8 cellular contexts compared by ENCODE assay signal in the genomic region with DNA sequence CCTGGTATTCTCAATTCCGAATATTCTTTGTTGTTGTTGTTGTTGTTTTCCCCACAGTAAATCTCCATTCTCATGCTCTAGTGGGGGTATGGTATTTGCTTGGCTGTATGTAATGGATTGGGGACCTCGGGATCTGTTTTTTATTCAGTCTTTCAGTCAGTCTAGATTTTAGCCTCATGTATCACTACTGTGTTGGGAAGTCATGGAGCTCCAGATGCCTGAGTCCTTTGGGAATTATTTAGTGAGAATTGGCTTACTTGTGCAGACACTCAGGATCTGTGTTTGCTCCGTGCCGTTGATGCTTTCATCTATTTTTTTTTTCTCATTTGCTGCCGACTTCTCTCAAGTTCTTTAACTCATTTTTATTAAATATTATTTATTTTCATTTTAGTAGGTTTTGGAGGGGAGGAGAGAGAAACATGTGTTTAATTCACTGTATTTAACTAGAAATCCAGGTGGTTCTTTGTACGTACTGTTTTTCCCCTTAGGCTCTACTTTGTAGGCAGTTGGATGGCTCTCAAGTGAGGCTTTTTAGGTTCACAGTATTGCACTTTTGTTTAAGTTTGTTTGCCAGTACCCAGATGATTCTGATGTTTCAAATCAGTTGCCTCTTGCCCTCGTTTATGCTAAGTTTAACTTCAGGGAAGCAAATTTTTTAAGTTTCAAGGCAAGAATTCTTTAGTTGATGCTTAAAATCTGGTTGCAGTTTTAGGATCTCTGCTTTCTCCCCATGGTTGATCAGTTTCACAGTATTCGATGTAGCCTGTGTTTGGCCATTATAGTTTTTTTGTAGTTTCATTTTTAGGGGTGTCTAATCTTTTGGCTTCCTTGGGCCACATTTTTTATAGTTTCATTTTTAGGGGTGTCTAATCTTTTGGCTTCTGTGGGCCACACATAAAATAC. TPM values are rescaled to one million over a fixed set of nuclear protein-coding genes. Genes with fewer than 3 reads are reported as not detected.
DNase-seq lines count a peak whose midpoint lies in the region; ATAC-seq and TF ChIP-seq lines count a peak whose summit lies in the region.

No MANE protein-coding gene starts in this region.

- no peaks in the 10 kb centered on the region for H3K9me3 ChIP-seq in DOHH2 (ENCODE audit: control insufficient read depth, insufficient read depth, low read length)

- intact Hi-C loops in dorsolateral prefrontal cortex (cut with DNase I): no loop called here

- no peak for ATAC-seq in HG03108 (IDR thresholded peaks at IDR 0.05; ENCODE audit: unreplicated experiment)
- no peak for ATAC-seq in GM21526 (IDR thresholded peaks at IDR 0.05; ENCODE audit: low FRiP score, unreplicated experiment)
- ATAC-seq in HG02678 (IDR thresholded peaks at IDR 0.05; ENCODE audit: unreplicated experiment): no peak

- H3K79me2 ChIP-seq in DOHH2 (ENCODE audit: control insufficient read depth, low read length): peaks cover 95% of the 10 kb centered on the region

- DNase-seq in NCI-H2171 (lab: John Stamatoyannopoulos, UW) (peak; percentile 47), dorsolateral prefrontal cortex (no peak), pons (ENCODE audit: low spot score) (peak; percentile 20), NCI-H146 treated with DMSO at 0.1 percent for 48 hours (lab: John Stamatoyannopoulos, UW; ENCODE audit: unreplicated experiment) (no peak)

- H3K27ac ChIP-seq in DOHH2 (ENCODE audit: low read depth, low read length) (peak overlapping the region; percentile 78), dorsolateral prefrontal cortex (peak overlapping the region in 16 of 59 donors; percentile 0 to 38 (median 14))

- H3K4me1 ChIP-seq in DOHH2 (ENCODE audit: control insufficient read depth, low read length): peaks cover 86% of the 10 kb centered on the region

- H3F3A ChIP-seq in DOHH2 (ENCODE audit: control insufficient read depth, insufficient read depth): peaks cover 28% of the 10 kb centered on the region

- peak overlapping the region; percentile 65 for H3K4me3 ChIP-seq in DOHH2 (ENCODE audit: low read length)
- H3K4me3 ChIP-seq in dorsolateral prefrontal cortex: peak overlapping the region in 41 of 59 donors; percentile 2 to 50 (median 23)

- peaks cover 15% of the 10 kb centered on the region for H3K36me3 ChIP-seq in DOHH2 (ENCODE audit: control insufficient read depth, low read length)

- H3K27me3 ChIP-seq in DOHH2 (ENCODE audit: control insufficient read depth, low read length) (no peaks in the 10 kb centered on the region), dorsolateral prefrontal cortex (no peaks in the 10 kb centered on the region)

- H3K9me2 ChIP-seq in DOHH2 (replicated peaks; ENCODE audit: control insufficient read depth, low read length): no peaks in the 10 kb centered on the region

- peak overlapping the region; percentile 93 for H3K4me2 ChIP-seq in DOHH2 (ENCODE audit: low read length)

- TF ChIP-seq CTCF in DOHH2 (IDR thresholded peaks at IDR 0.05; ENCODE audit: low read depth, low read length, poor library complexity, severe bottlenecking) (no peak), dorsolateral prefrontal cortex (IDR thresholded peaks at IDR 0.05 in 54 of 56, conservative IDR thresholded peaks at IDR 0.05 in 2 of 56; ENCODE audit: low read depth in 1 of 56, partially characterized antibody in 56 of 56) (no peak)

- no peaks in the 10 kb centered on the region for H4K20me1 ChIP-seq in DOHH2 (ENCODE audit: control insufficient read depth, insufficient read depth, low read depth, low read length)

RNA-seq across cellular contexts. Expression of a gene that starts 36.9 kb away (rescaled TPM):
- total RNA-seq in dorsolateral prefrontal cortex: 10 to 100 TPM; 11.4 to 24.8 (median 16.7) TPM

Comparison
In these comparisons a context has a peak if more than half of its experiments do, and no peak if none do; other contexts are left out.
1. DNase-seq: peak in NCI-H2171 (single experiment) and pons (single experiment); none in dorsolateral prefrontal cortex (0 of 10) and NCI-H146 treated with DMSO at 0.1 percent for 48 hours (single experiment).